ENCODE assay signal across 28 cellular contexts in genomic region chr10:131082991-131083465, GRCh38.
DNase-seq lines count a peak whose midpoint lies in the region; ATAC-seq and TF ChIP-seq lines count a peak whose summit lies in the region.
"Had no signal": no experiment of that assay in that cellular context is flagged by ENCODE, and none has a peak within 500 bp of the region (broad histone marks: within the 10 kb centered on the region; RNA-seq: fewer than 3 reads in every experiment).

No MANE protein-coding gene starts in this region.

- H3K36me3 ChIP-seq in DND-41 (ENCODE audit: insufficient read depth, low read length) (no peaks in the 10 kb centered on the region), neuronal stem cell (replicated peaks in 1 of 2; ENCODE audit: control insufficient read depth in 2 of 2, insufficient read depth in 2 of 2, low read length in 2 of 2) (no peaks in the 10 kb centered on the region)
- H3K36me3 ChIP-seq: BE2C, thyroid gland had no signal

- WGBS in neuronal stem cell (ENCODE audit: extremely low coverage in 2 of 2, insufficient read length in 2 of 2, insufficient replicate concordance in 1 of 2), 2 donors: no CpG with 5 or more reads among the region's 16 CpGs

- H3K4me3 Mint-ChIP-seq in activated CD8-positive, alpha-beta T cell treated with anti-CD3 and anti-CD28 coated beads for 36 hours: no peak overlapping the region
- no peak overlapping the region for H3K4me3 Mint-ChIP-seq in activated CD8-positive, alpha-beta T cell treated with anti-CD3 and anti-CD28 coated beads, Interleukin-2, amount 10 ng/mL, durations not matched to agents 7 days and 5 days
- H3K4me3 Mint-ChIP-seq: activated naive CD4-positive, alpha-beta T cell treated with anti-CD3 and anti-CD28 coated beads, Interleukin-2, amount 50 U/mL, for 24 hours had no signal

- H3K27me3 ChIP-seq in DND-41 (ENCODE audit: insufficient read depth, low read length, poor library complexity) (no peaks in the 10 kb centered on the region), neuronal stem cell (ENCODE audit: control insufficient read depth in 3 of 3, insufficient read depth in 3 of 3, low read depth in 1 of 3, low read length in 3 of 3) (no peaks in the 10 kb centered on the region)
- H3K27me3 ChIP-seq: BE2C, thyroid gland had no signal

- no peak overlapping the region for H2BK120ac ChIP-seq in neuronal stem cell (ENCODE audit: low read depth, low read length)

- H4K8ac ChIP-seq in neuronal stem cell (ENCODE audit: low read depth, low read length): no peak overlapping the region

- no peak overlapping the region for H2BK12ac ChIP-seq in neuronal stem cell (ENCODE audit: low read length)

- H3K4me1 ChIP-seq in DND-41 (ENCODE audit: insufficient read depth, low read length) (peaks cover 67% of the 10 kb centered on the region), neuronal stem cell (ENCODE audit: control insufficient read depth in 2 of 2, insufficient read depth in 1 of 2, low read depth in 1 of 2, low read length in 2 of 2) (peaks cover 0 to 2% of the 10 kb centered on the region in 2 donors)
- H3K4me1 ChIP-seq: BE2C, psoas muscle had no signal

- no peak overlapping the region for H3K23ac ChIP-seq in neuronal stem cell (ENCODE audit: low read depth, low read length, poor library complexity)

- peak overlapping the region in 1 of 2 experiments; percentile 17; a peak in 1 of 4 replicates for H3K4me3 ChIP-seq in DND-41 (ENCODE audit: low read depth in 1 of 2, low read length in 2 of 2)
- no peak overlapping the region for H3K4me3 ChIP-seq in neuronal stem cell (ENCODE audit: low read length in 2 of 2)
- H3K4me3 ChIP-seq: dorsolateral prefrontal cortex, lung, mucosa of descending colon, psoas muscle, smooth muscle cell, thyroid gland had no signal

- H3K27ac ChIP-seq in DND-41 (ENCODE audit: low read length) (peak overlapping the region; percentile 84), neuronal stem cell (replicated peaks; ENCODE audit: low read length) (no peak overlapping the region)
- H3K27ac ChIP-seq: dorsolateral prefrontal cortex, psoas muscle, thyroid gland had no signal

- H3K27ac Mint-ChIP-seq in activated CD8-positive, alpha-beta T cell treated with anti-CD3 and anti-CD28 coated beads for 36 hours: no peak overlapping the region
- no peak overlapping the region for H3K27ac Mint-ChIP-seq in activated CD8-positive, alpha-beta T cell treated with anti-CD3 and anti-CD28 coated beads, Interleukin-2, amount 10 ng/mL, durations not matched to agents 7 days and 5 days
- H3K27ac Mint-ChIP-seq: activated naive CD4-positive, alpha-beta T cell treated with anti-CD3 and anti-CD28 coated beads, Interleukin-2, amount 50 U/mL, for 24 hours had no signal

- H3K9me3 ChIP-seq in DND-41 (ENCODE audit: insufficient read depth, low read length, severe bottlenecking) (no peaks in the 10 kb centered on the region), neuronal stem cell (replicated peaks in 1 of 2; ENCODE audit: control insufficient read depth in 2 of 2, insufficient read depth in 1 of 2, low read depth in 1 of 2, low read length in 2 of 2) (no peaks in the 10 kb centered on the region)
- H3K9me3 ChIP-seq: BE2C, psoas muscle, thyroid gland had no signal

- H3K79me1 ChIP-seq in neuronal stem cell (ENCODE audit: low read depth, low read length): no peaks in the 10 kb centered on the region

- POLR2A ChIA-PET in activated CD8-positive, alpha-beta T cell treated with anti-CD3 and anti-CD28 coated beads for 36 hours (lab: Charles Lee): no interaction called here
- POLR2A ChIA-PET in activated CD8-positive, alpha-beta T cell treated with anti-CD3 and anti-CD28 coated beads, Interleukin-2, amount 10 ng/mL, durations not matched to agents 7 days and 5 days (lab: Charles Lee): no interaction called here

- CTCF ChIA-PET in activated CD8-positive, alpha-beta T cell treated with anti-CD3 and anti-CD28 coated beads for 36 hours (lab: Charles Lee): no interaction called here
- CTCF ChIA-PET in activated CD8-positive, alpha-beta T cell treated with anti-CD3 and anti-CD28 coated beads, Interleukin-2, amount 10 ng/mL, durations not matched to agents 7 days and 5 days (lab: Charles Lee): no interaction called here

- H2BK15ac ChIP-seq in neuronal stem cell (ENCODE audit: low read length): no peak overlapping the region

- H3K79me2 ChIP-seq in DND-41 (ENCODE audit: insufficient read depth, low read length): no peaks in the 10 kb centered on the region

- no peak overlapping the region for H3K4ac ChIP-seq in neuronal stem cell (ENCODE audit: low read length)

- peak overlapping the region; percentile 3 for H3K18ac ChIP-seq in neuronal stem cell (ENCODE audit: low read length)

- no peaks in the 10 kb centered on the region for H3K9me3 Mint-ChIP-seq in activated CD8-positive, alpha-beta T cell treated with anti-CD3 and anti-CD28 coated beads for 36 hours
- H3K9me3 Mint-ChIP-seq in activated CD8-positive, alpha-beta T cell treated with anti-CD3 and anti-CD28 coated beads, Interleukin-2, amount 10 ng/mL, durations not matched to agents 7 days and 5 days (ENCODE audit: insufficient read depth): no peaks in the 10 kb centered on the region
- H3K9me3 Mint-ChIP-seq: activated naive CD4-positive, alpha-beta T cell treated with anti-CD3 and anti-CD28 coated beads, Interleukin-2, amount 50 U/mL, for 24 hours had no signal

- no peaks in the 10 kb centered on the region for H4K20me1 ChIP-seq in DND-41 (ENCODE audit: insufficient read depth, low read length)

- H3K14ac ChIP-seq in neuronal stem cell (ENCODE audit: low read length): no peak overlapping the region

- intact Hi-C loops in activated CD8-positive, alpha-beta T cell treated with anti-CD3 and anti-CD28 coated beads for 36 hours (cut with micrococcal nuclease): no loop called here

- peak overlapping the region; percentile 33; the same call in 1 of the 2 replicates for H3K9ac ChIP-seq in DND-41 (ENCODE audit: low read depth, low read length)
- H3K9ac ChIP-seq in neuronal stem cell (ENCODE audit: low read depth, low read length, poor library complexity): no peak overlapping the region

- peaks cover 8% of the 10 kb centered on the region for H3K4me1 Mint-ChIP-seq in activated CD8-positive, alpha-beta T cell treated with anti-CD3 and anti-CD28 coated beads for 36 hours (ENCODE audit: low read depth)
- H3K4me1 Mint-ChIP-seq in activated CD8-positive, alpha-beta T cell treated with anti-CD3 and anti-CD28 coated beads, Interleukin-2, amount 10 ng/mL, durations not matched to agents 7 days and 5 days (ENCODE audit: low read depth): peaks cover 30% of the 10 kb centered on the region

- no peak overlapping the region for H2BK5ac ChIP-seq in neuronal stem cell (ENCODE audit: low read length)

- no peak for ATAC-seq in activated CD8-positive, alpha-beta T cell treated with anti-CD3 and anti-CD28 coated beads for 36 hours
- no peak for ATAC-seq in activated CD8-positive, alpha-beta T cell treated with anti-CD3 and anti-CD28 coated beads, Interleukin-2, amount 10 ng/mL, durations not matched to agents 7 days and 5 days
- ATAC-seq in DND-41 (ENCODE audit: insufficient read depth, low read depth): peak; percentile 3; the same call in 1 of the 3 replicates
- ATAC-seq: mucosa of descending colon had no signal

- peak overlapping the region; percentile 47 for H3K4me2 ChIP-seq in DND-41 (ENCODE audit: insufficient read depth, low read length)
- no peak overlapping the region for H3K4me2 ChIP-seq in neuronal stem cell (ENCODE audit: insufficient read depth, low read length, poor library complexity, severe bottlenecking)
- H3K4me2 ChIP-seq: smooth muscle cell had no signal

- H3K27me3 Mint-ChIP-seq in activated CD8-positive, alpha-beta T cell treated with anti-CD3 and anti-CD28 coated beads for 36 hours: no peaks in the 10 kb centered on the region
- H3K27me3 Mint-ChIP-seq in activated CD8-positive, alpha-beta T cell treated with anti-CD3 and anti-CD28 coated beads, Interleukin-2, amount 10 ng/mL, durations not matched to agents 7 days and 5 days (ENCODE audit: low read depth): peaks cover 3% of the 10 kb centered on the region
- H3K27me3 Mint-ChIP-seq: activated naive CD4-positive, alpha-beta T cell treated with anti-CD3 and anti-CD28 coated beads, Interleukin-2, amount 50 U/mL, for 24 hours had no signal

- H2AFZ ChIP-seq in DND-41 (ENCODE audit: low read depth, low read length) (no peak overlapping the region), neuronal stem cell (ENCODE audit: low read length) (no peak overlapping the region)

- no peak overlapping the region for H4K91ac ChIP-seq in neuronal stem cell (ENCODE audit: low read depth, low read length, poor library complexity)

- DNase-seq in activated CD8-positive, alpha-beta T cell treated with anti-CD3 and anti-CD28 coated beads for 36 hours: peak; percentile 14
- DNase-seq in activated CD8-positive, alpha-beta T cell treated with anti-CD3 and anti-CD28 coated beads, Interleukin-2, amount 10 ng/mL, durations not matched to agents 7 days and 5 days: no peak
- peak; percentile 69 for DNase-seq in DND-41
- DNase-seq in SW480 (ENCODE audit: low spot score): peak; percentile 41
- no peak for DNase-seq in neuronal stem cell (ENCODE audit: low spot score)
- DNase-seq in superior temporal gyrus (ENCODE audit: extremely low spot score): no peak
- DNase-seq in DMS153 treated with DMSO at 0.1 percent for 48 hours (lab: John Stamatoyannopoulos, UW; ENCODE audit: unreplicated experiment): no peak
- DNase-seq in DMS114 treated with DMSO at 0.1 percent for 48 hours (lab: John Stamatoyannopoulos, UW; ENCODE audit: unreplicated experiment): no peak
- DNase-seq: activated CD4-positive, CD25-positive, alpha-beta regulatory T cell; aorta; BE2C; caudate nucleus; COR-L47; GOT3; kidney; mucosa of descending colon; NCI-H1048; NCI-H1930; NCI-H226; NCI-H748 treated with DMSO at 0.1 percent for 48 hours; psoas muscle; stimulated activated CD4-positive, alpha-beta T cell treated with anti-CD3 and anti-CD28 coated beads, Interleukin-4, amount 100 ng/mL, for 4 hours; stimulated activated naive CD4-positive, alpha-beta T cell treated with Interleukin-2 at 50 U/mL for 16 hours; thyroid gland had no signal

- H2AK5ac ChIP-seq in neuronal stem cell (ENCODE audit: low read depth, low read length): no peak overlapping the region

- no peak for TF ChIP-seq CTCF in activated CD8-positive, alpha-beta T cell treated with anti-CD3 and anti-CD28 coated beads for 36 hours (IDR thresholded peaks at IDR 0.05)
- TF ChIP-seq CTCF in DND-41 (IDR thresholded peaks at IDR 0.05; ENCODE audit: borderline replicate concordance, extremely low read depth, low read length, poor library complexity, severe bottlenecking): no peak

- H3K36me3 Mint-ChIP-seq in activated CD8-positive, alpha-beta T cell treated with anti-CD3 and anti-CD28 coated beads for 36 hours (ENCODE audit: low read depth): no peaks in the 10 kb centered on the region
- no peaks in the 10 kb centered on the region for H3K36me3 Mint-ChIP-seq in activated CD8-positive, alpha-beta T cell treated with anti-CD3 and anti-CD28 coated beads, Interleukin-2, amount 10 ng/mL, durations not matched to agents 7 days and 5 days (ENCODE audit: low read depth)
- H3K36me3 Mint-ChIP-seq: activated naive CD4-positive, alpha-beta T cell treated with anti-CD3 and anti-CD28 coated beads, Interleukin-2, amount 50 U/mL, for 24 hours had no signal

Comparison
In these comparisons a context has a peak if more than half of its experiments do, and no peak if none do; other contexts are left out.
1. DNase-seq: peak in activated CD8-positive, alpha-beta T cell treated with anti-CD3 and anti-CD28 coated beads for 36 hours (single experiment), DND-41 (single experiment) and SW480 (single experiment); none in activated CD8-positive, alpha-beta T cell treated with anti-CD3 and anti-CD28 coated beads, Interleukin-2, amount 10 ng/mL, durations not matched to agents 7 days and 5 days (single experiment), neuronal stem cell (single experiment), superior temporal gyrus (single experiment), DMS153 treated with DMSO at 0.1 percent for 48 hours (single experiment) and DMS114 treated with DMSO at 0.1 percent for 48 hours (single experiment).